19 cellular contexts compared by ENCODE assay signal in the genomic region with DNA sequence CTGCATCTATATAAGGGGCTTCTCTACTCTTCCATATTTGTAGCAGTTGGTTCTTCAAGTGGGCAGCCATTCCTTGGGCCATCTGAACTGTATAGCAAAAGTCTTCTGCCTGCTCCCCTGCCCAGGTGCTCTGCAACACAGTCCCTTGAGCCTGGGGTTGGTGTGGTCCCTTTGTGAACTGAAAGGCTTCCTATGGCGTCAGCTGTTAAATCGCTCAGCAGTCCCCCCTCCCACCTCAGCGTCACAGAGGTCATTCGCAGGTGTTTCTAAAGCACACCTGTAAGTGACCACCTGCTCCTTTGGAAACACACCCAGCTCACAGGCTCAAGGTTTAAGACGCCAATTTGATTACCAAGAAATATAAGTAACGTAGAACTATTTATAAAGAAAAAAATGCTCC. TPM values are rescaled to one million over a fixed set of nuclear protein-coding genes. Genes with fewer than 3 reads are reported as not detected.
"Had no signal": no experiment of that assay in that cellular context is flagged by ENCODE, and none has a peak within 500 bp of the region (broad histone marks: within the 10 kb centered on the region; RNA-seq: fewer than 3 reads in every experiment).

No MANE protein-coding gene starts in this region.

- H3K27me3 ChIP-seq: ovary, right lobe of liver, suprapubic skin, thyroid gland had no signal

- H3K27ac ChIP-seq: lower lobe of right lung, right lobe of liver had no signal

- FAIRE-seq: frontal cortex, keratinocyte, small intestine had no signal

- H3K9me3 ChIP-seq: lower lobe of right lung, ovary, right lobe of liver, suprapubic skin, thyroid gland had no signal

- H3K36me3 ChIP-seq: ovary had no signal

- H3K4me3 ChIP-seq: lower lobe of right lung, ovary, right lobe of liver, suprapubic skin, thyroid gland had no signal

- DNase-seq: cortex of kidney; effector CD4-positive, alpha-beta T cell; left ventricle myocardium superior; lower lobe of right lung; natural killer cell; occipital lobe; ovary; right lobe of liver; small intestine; stimulated activated CD4-positive, alpha-beta T cell treated with anti-CD3 and anti-CD28 coated beads, Interleukin-15, amount 100 ng/mL, for 24 hours; stimulated activated CD4-positive, alpha-beta T cell treated with anti-CD3 and anti-CD28 coated beads, Interleukin-2, amount 100 ng/mL, for 48 hours; stimulated activated naive CD4-positive, alpha-beta T cell; stimulated activated naive CD8-positive, alpha-beta T cell treated with anti-CD3 and anti-CD28 coated beads, Interleukin-15, amount 100 ng/mL, for 72 hours; thyroid gland; trophoblast cell had no signal

- H3K4me1 Mint-ChIP-seq: natural killer cell; stimulated activated naive CD8-positive, alpha-beta T cell treated with anti-CD3 and anti-CD28 coated beads, Interleukin-15, amount 100 ng/mL, for 72 hours had no signal

- ATAC-seq: lower lobe of right lung; natural killer cell; right lobe of liver; stimulated activated naive CD8-positive, alpha-beta T cell treated with anti-CD3 and anti-CD28 coated beads, Interleukin-15, amount 100 ng/mL, for 72 hours had no signal

- H3K36me3 Mint-ChIP-seq: natural killer cell had no signal

- H3K27me3 Mint-ChIP-seq: stimulated activated naive CD8-positive, alpha-beta T cell treated with anti-CD3 and anti-CD28 coated beads, Interleukin-15, amount 100 ng/mL, for 72 hours had no signal

- H3K27ac Mint-ChIP-seq: natural killer cell; stimulated activated naive CD8-positive, alpha-beta T cell treated with anti-CD3 and anti-CD28 coated beads, Interleukin-15, amount 100 ng/mL, for 72 hours had no signal

- H3K4me3 Mint-ChIP-seq: natural killer cell; stimulated activated naive CD8-positive, alpha-beta T cell treated with anti-CD3 and anti-CD28 coated beads, Interleukin-15, amount 100 ng/mL, for 72 hours had no signal

RNA-seq across cellular contexts. Expression of a gene that starts 37.0 kb away (rescaled TPM):
- polyA plus RNA-seq: neural cell had no signal
